Comparison of ENCODE assay signal across 8 cellular contexts in the genomic region with DNA sequence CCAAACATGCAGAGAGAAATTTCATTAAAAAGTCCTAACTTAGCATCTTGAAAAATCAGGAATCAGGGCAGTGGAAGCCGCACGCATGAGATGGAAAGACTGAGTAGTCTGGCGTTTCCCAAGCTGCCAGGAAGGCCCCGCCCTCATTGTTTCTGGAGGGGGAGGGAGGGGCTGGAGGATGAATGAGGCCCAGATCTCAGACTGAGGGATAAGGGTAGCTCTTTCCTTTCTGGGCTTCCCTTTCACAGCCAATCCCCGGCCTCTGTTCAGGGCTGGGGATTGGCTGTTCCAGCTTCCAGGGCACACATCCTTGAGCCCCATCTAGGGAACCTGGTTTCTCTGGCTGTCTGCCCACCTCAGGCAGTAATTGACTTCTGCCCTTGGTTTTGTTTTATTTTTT. TPM values are rescaled to one million over a fixed set of nuclear protein-coding genes. Genes with fewer than 3 reads are reported as not detected.
DNase-seq lines count a peak whose midpoint lies in the region; ATAC-seq and TF ChIP-seq lines count a peak whose summit lies in the region.

No MANE protein-coding gene starts in this region.

- TF ChIP-seq CTCF in lung (IDR thresholded peaks at IDR 0.05; ENCODE audit: control extremely low read depth, extremely low read depth): no peak

- H3K4me3 Mint-ChIP-seq in CD8-positive, alpha-beta memory T cell: no peak overlapping the region

- H3K9me3 ChIP-seq in lung (ENCODE audit: control insufficient read depth in 2 of 2, insufficient read depth in 1 of 2, low read length in 1 of 2): no peaks in the 10 kb centered on the region
- no peaks in the 10 kb centered on the region for H3K9me3 ChIP-seq in CD8-positive, alpha-beta memory T cell (ENCODE audit: low read length)

- H3K4me1 ChIP-seq in lung (ENCODE audit: control insufficient read depth in 2 of 2, insufficient read depth in 2 of 2, low read length in 2 of 2): no peaks in the 10 kb centered on the region
- peaks cover 15% of the 10 kb centered on the region for H3K4me1 ChIP-seq in CD8-positive, alpha-beta memory T cell (ENCODE audit: insufficient read depth, low read length)

- CTCF ChIA-PET in CD8-positive, alpha-beta memory T cell (lab: Charles Lee): interaction anchor here (12.6 kb wide), 1 partner anchor 81 kb away, joined by 219 read pairs; no protein-coding TSS in a partner anchor

- POLR2A ChIA-PET in CD8-positive, alpha-beta memory T cell (lab: Charles Lee): no interaction called here

- peak overlapping the region in 1 of 2 donors; percentile 57 for H3K27ac ChIP-seq in lung (ENCODE audit: low read depth in 1 of 2, low read length in 1 of 2)
- no peak overlapping the region for H3K27ac ChIP-seq in CD8-positive, alpha-beta memory T cell (ENCODE audit: low read depth, low read length)

- H3K27me3 ChIP-seq in lung (ENCODE audit: control insufficient read depth, insufficient read depth): no peaks in the 10 kb centered on the region
- no peaks in the 10 kb centered on the region for H3K27me3 ChIP-seq in CD8-positive, alpha-beta memory T cell (ENCODE audit: insufficient read depth, low read length, poor library complexity, severe bottlenecking)

- WGBS in lung, 2 donors: 9 to 25% methylated on average over 4 to 5 of the region's 5 CpGs

- no peak overlapping the region for H3K27ac Mint-ChIP-seq in CD8-positive, alpha-beta memory T cell

- H3K27me3 Mint-ChIP-seq in CD8-positive, alpha-beta memory T cell: no peaks in the 10 kb centered on the region

- peak; percentile 72 for ATAC-seq in lung (ENCODE audit: insufficient read depth, low FRiP score)
- ATAC-seq in GM18909 (IDR thresholded peaks at IDR 0.05; ENCODE audit: poor library complexity, unreplicated experiment): no peak
- ATAC-seq in HG02938 (IDR thresholded peaks at IDR 0.05; ENCODE audit: unreplicated experiment): no peak

- H3K4me3 ChIP-seq in lung: no peak overlapping the region
- no peak overlapping the region for H3K4me3 ChIP-seq in CD8-positive, alpha-beta memory T cell (ENCODE audit: low read length)

- H3K4me1 Mint-ChIP-seq in CD8-positive, alpha-beta memory T cell: peaks cover 8 to 17% (median 12%) of the 10 kb centered on the region in 3 donors

- no peaks in the 10 kb centered on the region for H3K9me3 Mint-ChIP-seq in CD8-positive, alpha-beta memory T cell

- H3K36me3 Mint-ChIP-seq in CD8-positive, alpha-beta memory T cell: peaks cover 0 to 29% (median 5%) of the 10 kb centered on the region in 3 donors

- H3K36me3 ChIP-seq in lung (ENCODE audit: control insufficient read depth in 2 of 2, insufficient read depth in 2 of 2, low read length in 2 of 2): peaks cover 8 to 17% of the 10 kb centered on the region in 2 donors
- H3K36me3 ChIP-seq in CD8-positive, alpha-beta memory T cell (ENCODE audit: insufficient read depth, low read length): peaks cover 19% of the 10 kb centered on the region

- DNase-seq in DMS 273 (lab: John Stamatoyannopoulos, UW; ENCODE audit: unreplicated experiment): peak; percentile 88
- peak; percentile 94 for DNase-seq in NCI-H2171 treated with DMSO at 0.1 percent for 48 hours (lab: John Stamatoyannopoulos, UW)
- DNase-seq in dedifferentiated amniotic fluid mesenchymal stem cell (ENCODE audit: extremely low spot score): peak; percentile 95
- peak; percentile 75 for DNase-seq in lung (ENCODE audit: low spot score)
- DNase-seq in SW480 (ENCODE audit: low spot score): no peak
- DNase-seq in CD8-positive, alpha-beta memory T cell: no peak

RNA-seq across cellular contexts. Expression of gene C19orf53, which starts 7.3 kb away (rescaled TPM):
- 10 to 100 TPM; 62.6 to 65.8 TPM for total RNA-seq in lung
- polyA plus RNA-seq in lung: 100 to 1,000 TPM; 157 to 251 TPM
- 100 to 1,000 TPM; 131 to 163 TPM for total RNA-seq in CD8-positive, alpha-beta memory T cell
- polyA plus RNA-seq in CD8-positive, alpha-beta memory T cell: 239 TPM

RNA-seq across cellular contexts. Expression of gene ZSWIM4, which starts 13.7 kb away (rescaled TPM):
- total RNA-seq in lung: 10 to 100 TPM in 1 of 2 donors, 1 to 10 TPM in 1; 7.6 to 10.5 TPM
- 10 to 100 TPM in 1 of 2 donors, 1 to 10 TPM in 1; 3.7 to 10.0 TPM for polyA plus RNA-seq in lung
- 1 to 10 TPM; 4.4 to 4.8 TPM for total RNA-seq in CD8-positive, alpha-beta memory T cell
- 1.6 TPM for polyA plus RNA-seq in CD8-positive, alpha-beta memory T cell

RNA-seq across cellular contexts. Expression of gene MRI1, which starts 17.2 kb away (rescaled TPM):
- total RNA-seq in lung: 10 to 100 TPM; 35.4 to 63.2 TPM
- polyA plus RNA-seq in lung: 10 to 100 TPM; 23.5 to 24.4 TPM
- total RNA-seq in CD8-positive, alpha-beta memory T cell: 10 to 100 TPM; 42.4 to 43.5 TPM
- polyA plus RNA-seq in CD8-positive, alpha-beta memory T cell: 19.0 TPM

Comparison
In these comparisons a context has a peak if more than half of its experiments do, and no peak if none do; other contexts are left out.
1. DNase-seq: peak in DMS 273 (single experiment), NCI-H2171 treated with DMSO at 0.1 percent for 48 hours (single experiment), dedifferentiated amniotic fluid mesenchymal stem cell (single experiment) and lung (single experiment); none in SW480 (single experiment) and CD8-positive, alpha-beta memory T cell (0 of 5).